Comparison of ENCODE assay signal across 13 cellular contexts in genomic region chr6:148507774-148508173, GRCh38.
A peak's percentile ranks its signal among the peaks of the same experiment; 100 is the strongest.
DNase-seq lines count a peak whose midpoint lies in the region; ATAC-seq, FAIRE-seq and TF ChIP-seq lines count a peak whose summit lies in the region.
"Had no signal": no experiment of that assay in that cellular context is flagged by ENCODE, and none has a peak within 500 bp of the region (broad histone marks: within the 10 kb centered on the region; RNA-seq: fewer than 3 reads in every experiment).

No MANE protein-coding gene starts in this region.

- no peak overlapping the region for H3K27ac Mint-ChIP-seq in CD14-positive monocyte
- H3K27ac Mint-ChIP-seq: activated naive CD8-positive, alpha-beta T cell treated with anti-CD3 and anti-CD28 coated beads, Interleukin-2, amount 10 ng/mL, durations not matched to agents 7 days and 5 days; naive thymus-derived CD4-positive, alpha-beta T cell had no signal

- H3K36me3 ChIP-seq in GM23248 (ENCODE audit: low read depth) (peaks cover 7% of the 10 kb centered on the region; the same call in 1 of the 2 replicates), mammary epithelial cell (ENCODE audit: insufficient read depth, low read length) (no peaks in the 10 kb centered on the region), iPS-20b (ENCODE audit: insufficient read depth, low read depth, low read length) (no peaks in the 10 kb centered on the region), skeletal muscle satellite cell (ENCODE audit: insufficient read depth, low read length) (no peaks in the 10 kb centered on the region)

- H3K4me3 ChIP-seq in GM23248 (peak overlapping the region; percentile 96), mammary epithelial cell (replicated peaks in 1 of 3; ENCODE audit: insufficient read depth in 1 of 3, low read depth in 2 of 3, low read length in 3 of 3) (no peak overlapping the region), iPS-20b (ENCODE audit: low read length) (no peak overlapping the region), skeletal muscle satellite cell (ENCODE audit: low read length) (peak overlapping the region; percentile 63)

- dilution Hi-C loops in mammary epithelial cell (cut with HindIII; ENCODE audit: low sequenced_read_pairs), result loop anchor here (5.0 kb wide), 1 partner anchor 160 kb away; no protein-coding TSS in a partner anchor

- no peak overlapping the region for H2AFZ ChIP-seq in GM23248
- H2AFZ ChIP-seq in mammary epithelial cell (ENCODE audit: low read depth, low read length), result no peak overlapping the region

- CTCF ChIA-PET in mammary epithelial cell (lab: Charles Lee; ENCODE audit: low non-redundant PET), result no interaction called here

- peak overlapping the region; percentile 100 for H3K27ac ChIP-seq in GM23248
- H3K27ac ChIP-seq in mammary epithelial cell (ENCODE audit: insufficient read depth, low read depth, low read length), result no peak overlapping the region
- H3K27ac ChIP-seq in iPS-20b (ENCODE audit: low read length), result no peak overlapping the region
- H3K27ac ChIP-seq: C4-2B had no signal

- FAIRE-seq in urothelium cell line (lab: Jason Lieb, UNC), result no peak

- H3F3A ChIP-seq in GM23248 (ENCODE audit: insufficient read depth), result peaks cover 61% of the 10 kb centered on the region

- H3K79me2 ChIP-seq in GM23248 (ENCODE audit: insufficient read depth), result peaks cover 94% of the 10 kb centered on the region
- H3K79me2 ChIP-seq in mammary epithelial cell (ENCODE audit: insufficient read depth, low read length), result no peaks in the 10 kb centered on the region

- TSS peak; percentile 97 for BruUV-seq in mammary epithelial cell (replicated peaks; lab: Mats Ljungman, UMichigan)

- peaks cover 4 to 17% (median 11%) of the 10 kb centered on the region in 3 donors for H3K27me3 Mint-ChIP-seq in CD14-positive monocyte (ENCODE audit: low read depth in 3 of 3)

- peaks cover 22% of the 10 kb centered on the region for H3K4me1 Mint-ChIP-seq in CD14-positive monocyte
- H3K4me1 Mint-ChIP-seq: activated naive CD8-positive, alpha-beta T cell treated with anti-CD3 and anti-CD28 coated beads, Interleukin-2, amount 10 ng/mL, durations not matched to agents 7 days and 5 days had no signal

- in situ Hi-C loops in GM23248 (cut with MboI) (no loop called here), mammary epithelial cell (cut with MboI; ENCODE audit: low sequenced_read_pairs in 2 of 2) (no loop called here)

- no peak for ATAC-seq in GM19467 (IDR thresholded peaks at IDR 0.05; ENCODE audit: unreplicated experiment)
- ATAC-seq: naive thymus-derived CD4-positive, alpha-beta T cell had no signal

- intact Hi-C loops in mammary epithelial cell (cut with micrococcal nuclease), result no loop called here
- intact Hi-C loops in CD14-positive monocyte (cut with micrococcal nuclease), result no loop called here

- TF ChIP-seq CTCF in mammary epithelial cell (conservative IDR thresholded peaks at IDR 0.05 in 1 of 2, IDR thresholded peaks at IDR 0.05 in 1 of 2; ENCODE audit: extremely low read depth in 1 of 2, insufficient read depth in 1 of 2, low read depth in 1 of 2, low read length in 2 of 2) (no peak), CD14-positive monocyte (IDR thresholded peaks at IDR 0.05) (no peak)

- H3K4me2 ChIP-seq in GM23248 (ENCODE audit: unreplicated experiment) (peak overlapping the region; percentile 96), mammary epithelial cell (ENCODE audit: insufficient read depth, low read depth, low read length) (no peak overlapping the region), skeletal muscle satellite cell (ENCODE audit: low read length) (peak overlapping the region; percentile 81)

- no peaks in the 10 kb centered on the region for H3K36me3 Mint-ChIP-seq in CD14-positive monocyte
- H3K36me3 Mint-ChIP-seq: activated naive CD8-positive, alpha-beta T cell treated with anti-CD3 and anti-CD28 coated beads, Interleukin-2, amount 10 ng/mL, durations not matched to agents 7 days and 5 days; naive thymus-derived CD4-positive, alpha-beta T cell had no signal

- H3K9me3 Mint-ChIP-seq in CD14-positive monocyte, result peaks cover 0 to 2% (median 0%) of the 10 kb centered on the region in 7 donors
- H3K9me3 Mint-ChIP-seq: activated naive CD8-positive, alpha-beta T cell treated with anti-CD3 and anti-CD28 coated beads, Interleukin-2, amount 10 ng/mL, durations not matched to agents 7 days and 5 days had no signal

- no peak overlapping the region for H3K4me3 Mint-ChIP-seq in CD14-positive monocyte
- H3K4me3 Mint-ChIP-seq: activated naive CD8-positive, alpha-beta T cell treated with anti-CD3 and anti-CD28 coated beads, Interleukin-2, amount 10 ng/mL, durations not matched to agents 7 days and 5 days; naive thymus-derived CD4-positive, alpha-beta T cell had no signal

- H3K9ac ChIP-seq in GM23248, result peak overlapping the region; percentile 100
- no peak overlapping the region for H3K9ac ChIP-seq in mammary epithelial cell (ENCODE audit: insufficient read depth, low read length)
- peak overlapping the region; percentile 47; the same call in 1 of the 2 replicates for H3K9ac ChIP-seq in iPS-20b (ENCODE audit: low read depth, low read length)
- peak overlapping the region; percentile 89 for H3K9ac ChIP-seq in skeletal muscle satellite cell (ENCODE audit: low read depth, low read length)

- no peaks in the 10 kb centered on the region for H3K9me3 ChIP-seq in GM23248 (ENCODE audit: low read depth)
- H3K9me3 ChIP-seq in mammary epithelial cell (replicated peaks; ENCODE audit: insufficient read depth, low read length), result no peaks in the 10 kb centered on the region
- H3K9me3 ChIP-seq in iPS-20b (ENCODE audit: insufficient read depth, low read depth, low read length), result no peaks in the 10 kb centered on the region
- H3K9me3 ChIP-seq in skeletal muscle satellite cell (replicated peaks; ENCODE audit: low read length), result no peaks in the 10 kb centered on the region

- H3K4me1 ChIP-seq in GM23248 (ENCODE audit: insufficient read depth) (peaks cover 51% of the 10 kb centered on the region), mammary epithelial cell (ENCODE audit: insufficient read depth, low read length) (peaks cover 22% of the 10 kb centered on the region), iPS-20b (ENCODE audit: insufficient read depth, low read length) (peaks cover 21% of the 10 kb centered on the region), skeletal muscle satellite cell (ENCODE audit: control insufficient read depth, insufficient read depth, low read length) (peaks cover 43% of the 10 kb centered on the region)

- DNase-seq in GM23248 (peak; percentile 69), mammary epithelial cell (no peak), CD14-positive monocyte (ENCODE audit: low spot score) (no peak), NCI-H345 (lab: John Stamatoyannopoulos, UW) (no peak), urothelium cell line (ENCODE audit: low spot score) (no peak)
- DNase-seq: activated CD4-positive, alpha-beta T cell treated with anti-CD3 and anti-CD28 coated beads, Interleukin-2, amount 50 U/mL, for 4 hours; activated naive CD8-positive, alpha-beta T cell treated with anti-CD3 and anti-CD28 coated beads, Interleukin-2, amount 10 ng/mL, durations not matched to agents 7 days and 5 days; naive thymus-derived CD4-positive, alpha-beta T cell; SIG-M5 had no signal

- H4K20me1 ChIP-seq in GM23248 (ENCODE audit: insufficient read depth) (no peaks in the 10 kb centered on the region), mammary epithelial cell (ENCODE audit: insufficient read depth, low read length) (no peaks in the 10 kb centered on the region)

- WGBS in GM23248 (ENCODE audit: low coverage in 1 of 2, low lambda C conversion rate in 2 of 2, missing lambda C conversion rate in 2 of 2), 2 experiments, result 5 to 14% methylated on average over 5 of the region's 5 CpGs
- WGBS in mammary epithelial cell (ENCODE audit: low coverage, missing lambda C conversion rate), result 82% methylated on average over 4 of the region's 5 CpGs

- no peaks in the 10 kb centered on the region for H3K27me3 ChIP-seq in GM23248 (replicated peaks; ENCODE audit: insufficient read depth)
- no peaks in the 10 kb centered on the region for H3K27me3 ChIP-seq in mammary epithelial cell (ENCODE audit: insufficient read depth, low read length)
- H3K27me3 ChIP-seq in iPS-20b (ENCODE audit: insufficient read depth, low read length), result no peaks in the 10 kb centered on the region
- no peaks in the 10 kb centered on the region for H3K27me3 ChIP-seq in skeletal muscle satellite cell (ENCODE audit: control insufficient read depth, insufficient read depth, low read length)

- H3K9me2 ChIP-seq in GM23248 (ENCODE audit: insufficient read depth), result no peaks in the 10 kb centered on the region

Comparison
In these comparisons a context has a peak if more than half of its experiments do, and no peak if none do; other contexts are left out.
1. H3K4me3 ChIP-seq: peak in GM23248 (single experiment) and skeletal muscle satellite cell (single experiment); none in mammary epithelial cell (0 of 3) and iPS-20b (single experiment).